ENCODE assay signal across 9 cellular contexts in genomic region chr1:112904071-112904830, GRCh38. TPM values are rescaled to one million over a fixed set of nuclear protein-coding genes. Genes with fewer than 3 reads are reported as not detected.
A peak's percentile ranks its signal among the peaks of the same experiment; 100 is the strongest.
DNase-seq lines count a peak whose midpoint lies in the region; ATAC-seq, FAIRE-seq and TF ChIP-seq lines count a peak whose summit lies in the region.
"Had no signal": no experiment of that assay in that cellular context is flagged by ENCODE, and none has a peak within 500 bp of the region (broad histone marks: within the 10 kb centered on the region; RNA-seq: fewer than 3 reads in every experiment).

No MANE protein-coding gene starts in this region.

- peak overlapping the region; percentile 61 for H3K4me2 ChIP-seq in mammary epithelial cell (ENCODE audit: insufficient read depth, low read depth, low read length)

- BruUV-seq in mammary epithelial cell (replicated peaks; lab: Mats Ljungman, UMichigan) = TSS peak; percentile 66

- ATAC-seq in GM18498 (IDR thresholded peaks at IDR 0.05; ENCODE audit: unreplicated experiment) (no peak), GM19328 (IDR thresholded peaks at IDR 0.05; ENCODE audit: unreplicated experiment) (no peak)

- in situ Hi-C loops in SK-MEL-5 (cut with HindIII; ENCODE audit: low pct_unique_long_range_greater_than_20kb, low sequenced_read_pairs) = no loop called here
- in situ Hi-C loops in mammary epithelial cell (cut with MboI; ENCODE audit: low sequenced_read_pairs in 2 of 2) = no loop called here

- H3K4me3 ChIP-seq in GM12864 (ENCODE audit: low read depth, low read length) (no peak overlapping the region), mammary epithelial cell (replicated peaks in 1 of 3; ENCODE audit: insufficient read depth in 1 of 3, low read depth in 2 of 3, low read length in 3 of 3) (no peak overlapping the region), H7 (ENCODE audit: insufficient read depth, low read depth, low read length) (no peak overlapping the region)

- H3K27me3 ChIP-seq in mammary epithelial cell (ENCODE audit: insufficient read depth, low read length) (no peaks in the 10 kb centered on the region), H7 (ENCODE audit: control insufficient read depth, insufficient read depth, low read length) (no peaks in the 10 kb centered on the region)

- dilution Hi-C loops in mammary epithelial cell (cut with HindIII; ENCODE audit: low sequenced_read_pairs) = no loop called here

- CTCF ChIA-PET in mammary epithelial cell (lab: Charles Lee; ENCODE audit: low non-redundant PET) = no interaction called here

- WGBS in mammary epithelial cell (ENCODE audit: low coverage, missing lambda C conversion rate) = 4% methylated on average over 5 of the region's 5 CpGs

- intact Hi-C loops in mammary epithelial cell (cut with micrococcal nuclease) = loop anchor here (2.0 kb wide), 1 partner anchor 23 kb away; no protein-coding TSS in a partner anchor

- peak overlapping the region; percentile 81 for H3K27ac ChIP-seq in mammary epithelial cell (ENCODE audit: insufficient read depth, low read depth, low read length)

- TF ChIP-seq CTCF in GM12864 (IDR thresholded peaks at IDR 0.05; ENCODE audit: low read depth, low read length, missing control alignments) (no peak), mammary epithelial cell (conservative IDR thresholded peaks at IDR 0.05 in 1 of 2, IDR thresholded peaks at IDR 0.05 in 1 of 2; ENCODE audit: extremely low read depth in 1 of 2, insufficient read depth in 1 of 2, low read depth in 1 of 2, low read length in 2 of 2) (no peak), D721Med (IDR thresholded peaks at IDR 0.05; ENCODE audit: insufficient read depth, missing control alignments) (no peak)

- H3K9ac ChIP-seq in mammary epithelial cell (ENCODE audit: insufficient read depth, low read length) = no peak overlapping the region

- DNase-seq in GM12864 (ENCODE audit: low read depth) = peak; percentile 8
- peak; percentile 53 for DNase-seq in SK-MEL-5 (ENCODE audit: low read depth, low spot score)
- peak; percentile 98 for DNase-seq in mammary epithelial cell
- DNase-seq in stimulated activated CD4-positive, alpha-beta T cell treated with anti-CD3 and anti-CD28 coated beads, Interleukin-15, amount 100 ng/mL, for 24 hours = peak; percentile 72
- DNase-seq in H7 = no peak
- DNase-seq in D721Med (ENCODE audit: insufficient read length, low spot score) = no peak

- no peaks in the 10 kb centered on the region for H3K9me3 ChIP-seq in mammary epithelial cell (replicated peaks; ENCODE audit: insufficient read depth, low read length)

- H3K36me3 ChIP-seq in mammary epithelial cell (ENCODE audit: insufficient read depth, low read length) (no peaks in the 10 kb centered on the region), H7 (replicated peaks; ENCODE audit: control insufficient read depth, insufficient read depth, low read length) (0 out of 2 replicates have a peak, but pooled peaks cover 1% of the 10 kb centered on the region)

- no peaks in the 10 kb centered on the region for H4K20me1 ChIP-seq in mammary epithelial cell (ENCODE audit: insufficient read depth, low read length)

- no peak overlapping the region for H2AFZ ChIP-seq in mammary epithelial cell (ENCODE audit: low read depth, low read length)

- FAIRE-seq in D721Med (lab: Jason Lieb, UNC) = no peak
- FAIRE-seq: islet of Langerhans had no signal

- H3K4me1 ChIP-seq in mammary epithelial cell (ENCODE audit: insufficient read depth, low read length) = peaks cover 51% of the 10 kb centered on the region

- peaks cover 7% of the 10 kb centered on the region for H3K79me2 ChIP-seq in mammary epithelial cell (ENCODE audit: insufficient read depth, low read length)

RNA-seq across cellular contexts. Expression of gene SLC16A1, which starts 51.7 kb away (rescaled TPM):
- 73.6 and 74.7 TPM in 2 replicates for total RNA-seq in SK-MEL-5 (2014; rRNA removed; shearing (Covaris generic))
- 40.8 and 43.7 TPM in 2 replicates for polyA plus RNA-seq in SK-MEL-5 (2015; cell fraction: cytosol; rRNA removed)
- polyA plus RNA-seq in SK-MEL-5 (2015; cell fraction: nucleus; rRNA removed) = 18.4 and 22.2 TPM in 2 replicates
- total RNA-seq in mammary epithelial cell = 100 to 1,000 TPM; 167 to 239 TPM
- 186 TPM for polyA plus RNA-seq in mammary epithelial cell
- 497 TPM for polyA minus RNA-seq in mammary epithelial cell
- 352 and 393 TPM in 2 replicates for total RNA-seq in H7 (2014; rRNA removed; shearing (Covaris generic))

Comparison
In these comparisons a context has a peak if more than half of its experiments do, and no peak if none do; other contexts are left out.
1. DNase-seq: peak in GM12864 (single experiment), SK-MEL-5 (single experiment), mammary epithelial cell (single experiment) and stimulated activated CD4-positive, alpha-beta T cell treated with anti-CD3 and anti-CD28 coated beads, Interleukin-15, amount 100 ng/mL, for 24 hours (single experiment); none in H7 (single experiment) and D721Med (single experiment).